In the genomic region with DNA sequence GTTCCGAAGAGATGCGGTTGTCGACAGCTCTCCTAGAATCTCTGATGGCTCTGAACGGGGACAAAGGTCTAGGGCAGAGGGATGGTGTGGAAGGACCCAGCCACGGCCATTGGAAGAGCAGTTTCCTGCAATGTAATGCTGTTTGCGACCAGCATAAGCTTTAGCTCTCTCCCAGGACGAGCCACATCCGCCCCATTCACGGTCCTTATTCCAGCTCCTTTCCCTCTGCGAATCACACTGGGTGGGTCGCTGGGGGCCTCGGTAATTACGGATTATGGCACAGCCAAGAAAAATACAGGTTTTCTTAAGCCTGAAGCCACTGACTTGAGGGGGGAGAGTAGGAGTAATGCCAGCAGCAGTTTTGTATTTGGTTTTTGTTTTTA, we compare ENCODE assay signal across 8 cellular contexts. TPM values are rescaled to one million over a fixed set of nuclear protein-coding genes. Genes with fewer than 3 reads are reported as not detected.
DNase-seq lines count a peak whose midpoint lies in the region; ATAC-seq and TF ChIP-seq lines count a peak whose summit lies in the region.

No MANE protein-coding gene starts in this region.

- no peaks in the 10 kb centered on the region for H3K4me1 ChIP-seq in rectal smooth muscle tissue (ENCODE audit: control insufficient read depth, insufficient read depth, low read length)

- intact Hi-C loops in left cardiac atrium (cut with DNase I), result no loop called here

- peak; percentile 51 to 61 for ATAC-seq in left cardiac atrium
- no peak for ATAC-seq in GM18868 (IDR thresholded peaks at IDR 0.05; ENCODE audit: unreplicated experiment)
- ATAC-seq in HG02852 (IDR thresholded peaks at IDR 0.05; ENCODE audit: unreplicated experiment), result no peak

- no peak for TF ChIP-seq CTCF in NB4 (IDR thresholded peaks at IDR 0.05; ENCODE audit: low read depth, low read length)

- H3K36me3 ChIP-seq in rectal smooth muscle tissue (ENCODE audit: control insufficient read depth, insufficient read depth, low read length), result no peaks in the 10 kb centered on the region

- no peak for TF ChIP-seq POLR2A in NB4 (IDR thresholded peaks at IDR 0.05; ENCODE audit: extremely low read depth, insufficient read length)

- peak overlapping the region; percentile 13 for H3K9ac ChIP-seq in rectal smooth muscle tissue (ENCODE audit: low read length)

- peak; percentile 80 for DNase-seq in activated CD8-positive, alpha-beta memory T cell treated with anti-CD3 and anti-CD28 coated beads for 24 hours
- no peak for DNase-seq in activated CD8-positive, alpha-beta memory T cell treated with anti-CD3 and anti-CD28 coated beads, Interleukin-2, amount 50 U/mL, for 4 hours
- DNase-seq in NB4 (ENCODE audit: low read depth) (peak; percentile 71), left cardiac atrium (peak; percentile 43)
- peak; percentile 39 for DNase-seq in activated naive CD4-positive, alpha-beta T cell treated with Interleukin-2 at 50 U/mL for 16 hours

- H3K27me3 ChIP-seq in rectal smooth muscle tissue (ENCODE audit: control insufficient read depth, insufficient read depth, low read length), result peaks cover 2% of the 10 kb centered on the region

- H3K4me3 ChIP-seq in NB4 (ENCODE audit: low read depth, low read length) (peak overlapping the region; percentile 91), rectal smooth muscle tissue (ENCODE audit: low read length) (peak overlapping the region; percentile 71)

- peak overlapping the region; percentile 62 for H3K27ac ChIP-seq in rectal smooth muscle tissue (ENCODE audit: low read depth, low read length)

RNA-seq across cellular contexts. Expression of gene ANXA2R, which starts 22.7 kb away (rescaled TPM):
- total RNA-seq in left cardiac atrium, result 1 to 10 TPM; 1.6 to 1.9 TPM

Comparison
In these comparisons a context has a peak if more than half of its experiments do, and no peak if none do; other contexts are left out.
1. ATAC-seq: peak in left cardiac atrium (2 of 2); none in GM18868 (single experiment) and HG02852 (single experiment).